Comparison of ENCODE assay signal across 1 cellular context in genomic region chr2:65370387-65371093, GRCh38.
TF ChIP-seq lines count a peak whose summit lies in the region.

No MANE protein-coding gene starts in this region.

TF ChIP-seq in HepG2, 621 proteins besides CTCF, POLR2A, EP300 and RAD21 (continued from another document and continues in another):
- no peak for TF ChIP-seq AKNA (CRISPR knock-in tag; IDR thresholded peaks at IDR 0.05; ENCODE audit: borderline replicate concordance)
- TF ChIP-seq RARA (CRISPR knock-in tag; IDR thresholded peaks at IDR 0.05): peak; percentile 50
- peak; percentile 52; the same call in 1 of the 2 replicates for TF ChIP-seq ZBTB38 (CRISPR knock-in tag; IDR thresholded peaks at IDR 0.05)
- no peak for TF ChIP-seq AFF4 (CRISPR knock-in tag; IDR thresholded peaks at IDR 0.05)
- peak; percentile 45; the same call in 1 of the 2 replicates for TF ChIP-seq NR2F2 (IDR thresholded peaks at IDR 0.05; ENCODE audit: borderline replicate concordance, low read depth)
- TF ChIP-seq DNMT3B (CRISPR knock-in tag; conservative IDR thresholded peaks at IDR 0.05): no peak
- TF ChIP-seq PATZ1 (CRISPR knock-in tag; IDR thresholded peaks at IDR 0.05): peak; percentile 80
- 0 out of 2 replicates have a peak, but pooled peaks have one; percentile 17 for TF ChIP-seq SALL2 (CRISPR knock-in tag; IDR thresholded peaks at IDR 0.05)
- no peak for TF ChIP-seq ZNF550 (CRISPR knock-in tag; IDR thresholded peaks at IDR 0.05; ENCODE audit: borderline replicate concordance)
- no peak for TF ChIP-seq ZNF546 (CRISPR knock-in tag; conservative IDR thresholded peaks at IDR 0.05)
- TF ChIP-seq ZNF879 (CRISPR knock-in tag; IDR thresholded peaks at IDR 0.05): no peak
- no peak for TF ChIP-seq ZXDC (CRISPR knock-in tag; IDR thresholded peaks at IDR 0.05)
- TF ChIP-seq PHF5A (CRISPR knock-in tag; IDR thresholded peaks at IDR 0.05; ENCODE audit: low read depth, unreplicated experiment): no peak
- no peak for TF ChIP-seq BORCS8-MEF2B (CRISPR knock-in tag; IDR thresholded peaks at IDR 0.05)
- no peak for TF ChIP-seq TRAFD1 (CRISPR knock-in tag; IDR thresholded peaks at IDR 0.05; ENCODE audit: borderline replicate concordance)
- no peak for TF ChIP-seq ZFP82 (CRISPR knock-in tag; IDR thresholded peaks at IDR 0.05; ENCODE audit: borderline replicate concordance)
- no peak for TF ChIP-seq ZSCAN22 (CRISPR knock-in tag; IDR thresholded peaks at IDR 0.05)
- peak; percentile 41; the same call in 1 of the 2 replicates for TF ChIP-seq ZNF503 (CRISPR knock-in tag; IDR thresholded peaks at IDR 0.05)
- no peak for TF ChIP-seq ZBTB21 (CRISPR knock-in tag; IDR thresholded peaks at IDR 0.05)
- TF ChIP-seq FOXK2 (IDR thresholded peaks at IDR 0.05): no peak
- peak; percentile 64; the same call in 1 of the 2 replicates for TF ChIP-seq HBP1 (CRISPR knock-in tag; IDR thresholded peaks at IDR 0.05; ENCODE audit: low read depth)
- TF ChIP-seq ZNF615 (CRISPR knock-in tag; IDR thresholded peaks at IDR 0.05; ENCODE audit: borderline replicate concordance): no peak
- TF ChIP-seq ZBED4 (CRISPR knock-in tag; IDR thresholded peaks at IDR 0.05; ENCODE audit: borderline replicate concordance): no peak
